ENCODE assay signal across 19 cellular contexts in genomic region chr5:27571681-27572080, GRCh38.
"Had no signal": no experiment of that assay in that cellular context is flagged by ENCODE, and none has a peak within 500 bp of the region (broad histone marks: within the 10 kb centered on the region; RNA-seq: fewer than 3 reads in every experiment).

No MANE protein-coding gene starts in this region.

- H3K36me3 ChIP-seq: colonic mucosa, gastrocnemius medialis, heart right ventricle, ovary, right atrium auricular region, sigmoid colon, suprapubic skin, thyroid gland had no signal

- H3K27ac ChIP-seq: colonic mucosa, gastrocnemius medialis, heart right ventricle, ovary, right atrium auricular region, sigmoid colon, suprapubic skin, thyroid gland had no signal

- H3K4me3 ChIP-seq: colonic mucosa, gastrocnemius medialis, heart right ventricle, mucosa of descending colon, ovary, right atrium auricular region, sigmoid colon, suprapubic skin, thyroid gland had no signal

- DNase-seq: colonic mucosa; dermis blood vessel endothelial cell; erythroblast; gastrocnemius medialis; heart right ventricle; hypothalamus; islet precursor cell; mammary epithelial cell; mucosa of descending colon; naive thymus-derived CD8-positive, alpha-beta T cell; ovary; sigmoid colon; small intestine; stimulated activated CD4-positive, alpha-beta T cell treated with anti-CD3 and anti-CD28 coated beads, Interleukin-12 subunit alpha, Interleukin-12 subunit beta, amount 100 ng/mL, for 4 hours; stimulated activated naive CD4-positive, alpha-beta T cell treated with Interleukin-2 at 50 U/mL for 16 hours; thyroid gland had no signal

- H3K27me3 ChIP-seq: colonic mucosa, gastrocnemius medialis, heart right ventricle, ovary, right atrium auricular region, sigmoid colon, suprapubic skin, thyroid gland had no signal

- H3K4me1 ChIP-seq: colonic mucosa, gastrocnemius medialis, heart right ventricle, right atrium auricular region, sigmoid colon, suprapubic skin, thyroid gland had no signal

- ATAC-seq: gastrocnemius medialis; heart right ventricle; left lobe of liver; mucosa of descending colon; naive thymus-derived CD8-positive, alpha-beta T cell had no signal
